In genomic region chr12:103538397-103538796, GRCh38 we compare ENCODE assay signal across 29 cellular contexts. TPM values are rescaled to one million over a fixed set of nuclear protein-coding genes. Genes with fewer than 3 reads are reported as not detected.
DNase-seq lines count a peak whose midpoint lies in the region; ATAC-seq and TF ChIP-seq lines count a peak whose summit lies in the region.
"Had no signal": no experiment of that assay in that cellular context is flagged by ENCODE, and none has a peak within 500 bp of the region (broad histone marks: within the 10 kb centered on the region; RNA-seq: fewer than 3 reads in every experiment).

No MANE protein-coding gene starts in this region.

- no peak overlapping the region for H3K27ac ChIP-seq in GM23248
- H3K27ac ChIP-seq in RWPE1: no peak overlapping the region
- H3K27ac ChIP-seq in mesodermal cell (ENCODE audit: low read depth, low read length, severe bottlenecking): peak overlapping the region; percentile 3
- H3K27ac ChIP-seq in heart left ventricle: no peak overlapping the region
- H3K27ac ChIP-seq: BLaER1, prostate gland, uterus had no signal

- POLR2A ChIA-PET in activated CD8-positive, alpha-beta T cell treated with anti-CD3 and anti-CD28 coated beads for 36 hours (lab: Charles Lee): no interaction called here
- POLR2A ChIA-PET in activated CD8-positive, alpha-beta T cell treated with anti-CD3 and anti-CD28 coated beads, Interleukin-2, amount 10 ng/mL, durations not matched to agents 7 days and 5 days (lab: Charles Lee): no interaction called here
- POLR2A ChIA-PET in RWPE1 (lab: Yijun Ruan, JAX; ENCODE audit: low non-redundant PET): no interaction called here

- H3K9ac ChIP-seq in GM23248: no peak overlapping the region
- H3K9ac ChIP-seq: BLaER1 had no signal

- no peak overlapping the region for H3K27ac Mint-ChIP-seq in activated CD8-positive, alpha-beta T cell treated with anti-CD3 and anti-CD28 coated beads for 36 hours
- H3K27ac Mint-ChIP-seq in activated CD8-positive, alpha-beta T cell treated with anti-CD3 and anti-CD28 coated beads, Interleukin-2, amount 10 ng/mL, durations not matched to agents 7 days and 5 days: no peak overlapping the region
- H3K27ac Mint-ChIP-seq: dendritic cell treated with granulocyte-macrophage colony-stimulating factor and Interleukin-4, amounts not matched to agents 40 ng/mL and 50 ng/mL, for 4 days had no signal

- no peak for TF ChIP-seq POLR2A in heart left ventricle (IDR thresholded peaks at IDR 0.05)

- 27 to 38% methylated on average over 1 of the region's 1 CpG for WGBS in GM23248 (ENCODE audit: low coverage in 1 of 2, low lambda C conversion rate in 2 of 2, missing lambda C conversion rate in 2 of 2), 2 experiments
- 83% methylated on average over 1 of the region's 1 CpG; no CpG with 5 or more reads in 1 of the 2 experiments for WGBS in mesodermal cell (ENCODE audit: insufficient coverage in 2 of 2), 2 experiments
- 45 to 62% (median 49%) methylated on average over 1 of the region's 1 CpG for WGBS in heart left ventricle, 4 donors

- H4K20me1 ChIP-seq in GM23248 (ENCODE audit: insufficient read depth): no peaks in the 10 kb centered on the region
- H4K20me1 ChIP-seq: BLaER1 had no signal

- H3K4me3 ChIP-seq in GM23248 (no peak overlapping the region), mesodermal cell (ENCODE audit: extremely low read depth, insufficient read depth, low read length, poor library complexity, severe bottlenecking) (no peak overlapping the region), heart left ventricle (no peak overlapping the region)
- H3K4me3 ChIP-seq: BLaER1, HAP-1, prostate gland, uterus had no signal

- DNase-seq in activated CD8-positive, alpha-beta T cell treated with anti-CD3 and anti-CD28 coated beads for 36 hours: no peak
- DNase-seq in activated CD8-positive, alpha-beta T cell treated with anti-CD3 and anti-CD28 coated beads, Interleukin-2, amount 10 ng/mL, durations not matched to agents 7 days and 5 days: no peak
- DNase-seq in GM23248 (peak; percentile 48), RWPE1 (ENCODE audit: low spot score) (peak; percentile 16), LoVo (ENCODE audit: low spot score) (no peak), heart left ventricle (no peak)
- DNase-seq: activated CD4-positive, alpha-beta T cell treated with anti-CD3 and anti-CD28 coated beads, Interleukin-2, amount 50 U/mL, for 48 hours; activated naive CD4-positive, alpha-beta T cell; anterior cingulate cortex; caudate nucleus; DMS79 treated with DMSO at 0.1 percent for 48 hours; IMR-90; left colon; mesenchymal stem cell; NCI-H1417; NCI-H2081; NCI-H345; NCI-H774; Right ventricle myocardium superior; T-helper 9 cell; uterus had no signal

- peaks cover 6% of the 10 kb centered on the region for H3K4me1 ChIP-seq in GM23248 (ENCODE audit: insufficient read depth)
- H3K4me1 ChIP-seq in mesodermal cell (ENCODE audit: control insufficient read depth, insufficient read depth, low read length, poor library complexity, severe bottlenecking): peaks cover 8% of the 10 kb centered on the region
- no peaks in the 10 kb centered on the region for H3K4me1 ChIP-seq in heart left ventricle
- H3K4me1 ChIP-seq: HAP-1, prostate gland, uterus had no signal

- no peak overlapping the region for H3K4me3 Mint-ChIP-seq in activated CD8-positive, alpha-beta T cell treated with anti-CD3 and anti-CD28 coated beads for 36 hours
- H3K4me3 Mint-ChIP-seq in activated CD8-positive, alpha-beta T cell treated with anti-CD3 and anti-CD28 coated beads, Interleukin-2, amount 10 ng/mL, durations not matched to agents 7 days and 5 days: no peak overlapping the region
- H3K4me3 Mint-ChIP-seq: dendritic cell treated with granulocyte-macrophage colony-stimulating factor and Interleukin-4, amounts not matched to agents 40 ng/mL and 50 ng/mL, for 4 days had no signal

- no peaks in the 10 kb centered on the region for H3K79me2 ChIP-seq in GM23248 (ENCODE audit: insufficient read depth)

- peaks cover 6% of the 10 kb centered on the region for H3K4me1 Mint-ChIP-seq in activated CD8-positive, alpha-beta T cell treated with anti-CD3 and anti-CD28 coated beads for 36 hours (ENCODE audit: low read depth)
- H3K4me1 Mint-ChIP-seq in activated CD8-positive, alpha-beta T cell treated with anti-CD3 and anti-CD28 coated beads, Interleukin-2, amount 10 ng/mL, durations not matched to agents 7 days and 5 days (ENCODE audit: low read depth): peaks cover 2% of the 10 kb centered on the region

- H3K9me3 Mint-ChIP-seq in activated CD8-positive, alpha-beta T cell treated with anti-CD3 and anti-CD28 coated beads for 36 hours: no peaks in the 10 kb centered on the region
- no peaks in the 10 kb centered on the region for H3K9me3 Mint-ChIP-seq in activated CD8-positive, alpha-beta T cell treated with anti-CD3 and anti-CD28 coated beads, Interleukin-2, amount 10 ng/mL, durations not matched to agents 7 days and 5 days (ENCODE audit: insufficient read depth)
- H3K9me3 Mint-ChIP-seq: dendritic cell treated with granulocyte-macrophage colony-stimulating factor and Interleukin-4, amounts not matched to agents 40 ng/mL and 50 ng/mL, for 4 days had no signal

- ATAC-seq in activated CD8-positive, alpha-beta T cell treated with anti-CD3 and anti-CD28 coated beads for 36 hours: peak; percentile 53
- ATAC-seq in activated CD8-positive, alpha-beta T cell treated with anti-CD3 and anti-CD28 coated beads, Interleukin-2, amount 10 ng/mL, durations not matched to agents 7 days and 5 days: no peak
- ATAC-seq in GM21723 (IDR thresholded peaks at IDR 0.05; ENCODE audit: unreplicated experiment) (no peak), heart left ventricle (no peak)
- ATAC-seq: left colon had no signal

- no peaks in the 10 kb centered on the region for H3K9me2 ChIP-seq in GM23248 (ENCODE audit: insufficient read depth)

- intact Hi-C loops in activated CD8-positive, alpha-beta T cell treated with anti-CD3 and anti-CD28 coated beads for 36 hours (cut with micrococcal nuclease): no loop called here
- intact Hi-C loops in heart left ventricle (cut with DNase I): no loop called here

- H3K4me2 ChIP-seq in GM23248 (ENCODE audit: unreplicated experiment): no peak overlapping the region
- H3K4me2 ChIP-seq: BLaER1 had no signal

- H3K36me3 Mint-ChIP-seq in activated CD8-positive, alpha-beta T cell treated with anti-CD3 and anti-CD28 coated beads for 36 hours (ENCODE audit: low read depth): no peaks in the 10 kb centered on the region
- H3K36me3 Mint-ChIP-seq in activated CD8-positive, alpha-beta T cell treated with anti-CD3 and anti-CD28 coated beads, Interleukin-2, amount 10 ng/mL, durations not matched to agents 7 days and 5 days (ENCODE audit: low read depth): no peaks in the 10 kb centered on the region

- H3K27me3 ChIP-seq in GM23248 (replicated peaks; ENCODE audit: insufficient read depth): no peaks in the 10 kb centered on the region
- H3K27me3 ChIP-seq in heart left ventricle: peaks cover 0 to 7% (median 0%) of the 10 kb centered on the region in 9 donors
- H3K27me3 ChIP-seq: BLaER1, uterus had no signal

- no peak for TF ChIP-seq CTCF in activated CD8-positive, alpha-beta T cell treated with anti-CD3 and anti-CD28 coated beads for 36 hours (IDR thresholded peaks at IDR 0.05)
- TF ChIP-seq CTCF in RWPE1 (conservative IDR thresholded peaks at IDR 0.05; ENCODE audit: low read depth) (no peak), heart left ventricle (IDR thresholded peaks at IDR 0.05) (no peak)

- in situ Hi-C loops in GM23248 (cut with MboI): no loop called here

- peaks cover 3% of the 10 kb centered on the region for H3K27me3 Mint-ChIP-seq in activated CD8-positive, alpha-beta T cell treated with anti-CD3 and anti-CD28 coated beads for 36 hours
- no peaks in the 10 kb centered on the region for H3K27me3 Mint-ChIP-seq in activated CD8-positive, alpha-beta T cell treated with anti-CD3 and anti-CD28 coated beads, Interleukin-2, amount 10 ng/mL, durations not matched to agents 7 days and 5 days (ENCODE audit: low read depth)

- H2AFZ ChIP-seq in GM23248: no peak overlapping the region

- no peaks in the 10 kb centered on the region for H3K9me3 ChIP-seq in GM23248 (ENCODE audit: low read depth)
- no peaks in the 10 kb centered on the region for H3K9me3 ChIP-seq in mesodermal cell (ENCODE audit: control insufficient read depth, low read length)
- H3K9me3 ChIP-seq in heart left ventricle: no peaks in the 10 kb centered on the region
- H3K9me3 ChIP-seq: BLaER1, HAP-1, prostate gland, uterus had no signal

- CTCF ChIA-PET in activated CD8-positive, alpha-beta T cell treated with anti-CD3 and anti-CD28 coated beads for 36 hours (lab: Charles Lee): interaction anchor here (4.7 kb wide), 1 partner anchor 10 kb away, joined by 18 read pairs; no protein-coding TSS in a partner anchor
- CTCF ChIA-PET in activated CD8-positive, alpha-beta T cell treated with anti-CD3 and anti-CD28 coated beads, Interleukin-2, amount 10 ng/mL, durations not matched to agents 7 days and 5 days (lab: Charles Lee): no interaction called here
- CTCF ChIA-PET in RWPE1 (lab: Yijun Ruan, JAX): no interaction called here

- H3F3A ChIP-seq in GM23248 (ENCODE audit: insufficient read depth): peaks cover 9% of the 10 kb centered on the region; the same call in 1 of the 2 replicates

- H3K36me3 ChIP-seq in GM23248 (ENCODE audit: low read depth): no peaks in the 10 kb centered on the region
- H3K36me3 ChIP-seq in mesodermal cell (ENCODE audit: control insufficient read depth, insufficient read depth, low read length): no peaks in the 10 kb centered on the region
- no peaks in the 10 kb centered on the region for H3K36me3 ChIP-seq in heart left ventricle
- H3K36me3 ChIP-seq: BLaER1, HAP-1, prostate gland, uterus had no signal

RNA-seq across cellular contexts. Expression of gene C12orf42, which starts 42.6 kb away (rescaled TPM):
- 1 to 10 TPM in 1 of 2 experiments, under 1 TPM in 1; 0.49 to 1.4 TPM for total RNA-seq in activated CD8-positive, alpha-beta T cell treated with anti-CD3 and anti-CD28 coated beads for 36 hours
- total RNA-seq in activated CD8-positive, alpha-beta T cell treated with anti-CD3 and anti-CD28 coated beads, Interleukin-2, amount 10 ng/mL, durations not matched to agents 7 days and 5 days: under 1 TPM; 0.84 to 0.91 TPM
- total RNA-seq in GM23248 (2014; rRNA removed; shearing (Covaris generic)): not detected in 2 replicates
- polyA plus RNA-seq in GM23248 (2016; fragmentation: Nextera tagmentation; extraction: Ambion mirVana) (not detected in 2 replicates), heart left ventricle (not detected)
- polyA plus RNA-seq in mesodermal cell (2013, experiment 1 of 2): not detected
- polyA plus RNA-seq in mesodermal cell (2013, experiment 2 of 2): not detected
- total RNA-seq in heart left ventricle: not detected
- total RNA-seq: A673, IMR-90, left colon had no signal
- polyA plus RNA-seq: IMR-90 had no signal

RNA-seq across cellular contexts. Expression of gene STAB2, which starts 48.7 kb away (rescaled TPM):
- not detected for total RNA-seq in activated CD8-positive, alpha-beta T cell treated with anti-CD3 and anti-CD28 coated beads for 36 hours
- not detected for total RNA-seq in activated CD8-positive, alpha-beta T cell treated with anti-CD3 and anti-CD28 coated beads, Interleukin-2, amount 10 ng/mL, durations not matched to agents 7 days and 5 days
- total RNA-seq in GM23248 (2014; rRNA removed; shearing (Covaris generic)): not detected in 2 replicates
- not detected in 2 replicates for polyA plus RNA-seq in GM23248 (2016; fragmentation: Nextera tagmentation; extraction: Ambion mirVana)
- 0.07 TPM for polyA plus RNA-seq in mesodermal cell (2013, experiment 1 of 2)
- polyA plus RNA-seq in mesodermal cell (2013, experiment 2 of 2): not detected
- total RNA-seq in heart left ventricle: 1 to 10 TPM in 1 of 9 donors, under 1 TPM in 4, not detected in 4; 0.12 to 3.5 (median 0.37) TPM
- not detected for polyA plus RNA-seq in heart left ventricle
- total RNA-seq: A673, IMR-90, temporal lobe had no signal
- polyA plus RNA-seq: IMR-90 had no signal

Comparison
In these comparisons a context has a peak if more than half of its experiments do, and no peak if none do; other contexts are left out.
1. DNase-seq: peak in GM23248 (single experiment) and RWPE1 (single experiment); none in activated CD8-positive, alpha-beta T cell treated with anti-CD3 and anti-CD28 coated beads for 36 hours (single experiment), activated CD8-positive, alpha-beta T cell treated with anti-CD3 and anti-CD28 coated beads, Interleukin-2, amount 10 ng/mL, durations not matched to agents 7 days and 5 days (single experiment), LoVo (single experiment) and heart left ventricle (0 of 5).